Comparison of ENCODE assay signal across 27 cellular contexts in the genomic region with DNA sequence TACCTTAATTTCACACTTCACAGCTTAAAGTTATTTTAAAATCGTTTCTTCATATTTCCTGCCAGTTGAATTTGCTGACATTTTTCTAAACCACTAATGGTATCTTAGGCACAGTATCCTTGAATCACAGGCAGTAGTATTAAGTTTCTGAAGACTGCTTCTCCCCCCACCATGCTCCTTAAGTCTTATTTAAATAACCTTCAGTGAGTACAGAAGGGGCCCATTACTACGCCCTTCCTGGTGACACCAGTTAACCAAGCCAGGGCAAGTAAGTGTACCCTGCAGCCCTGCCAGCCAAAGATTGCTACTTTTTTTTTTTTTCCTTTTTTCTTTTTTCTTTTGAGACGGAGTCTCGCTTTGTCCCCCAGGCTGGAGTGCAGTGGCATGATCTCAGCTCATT.
"Had no signal": no experiment of that assay in that cellular context is flagged by ENCODE, and none has a peak within 500 bp of the region (broad histone marks: within the 10 kb centered on the region; RNA-seq: fewer than 3 reads in every experiment).

No MANE protein-coding gene starts in this region.

- H3K9ac ChIP-seq: KMS-11 had no signal

- H3K27ac Mint-ChIP-seq: activated CD4-positive, alpha-beta memory T cell treated with anti-CD3 and anti-CD28 coated beads for 36 hours; activated CD4-positive, alpha-beta T cell treated with anti-CD3 and anti-CD28 coated beads for 36 hours; activated T-cell treated with anti-CD3 and anti-CD28 coated beads, Interleukin-2, amount 50 U/mL, for 72 hours; activated T-helper 17 cell treated with anti-CD3 and anti-CD28 coated beads, Interleukin-2, amount 50 U/mL, for 72 hours had no signal

- DNase-seq: activated CD4-positive, alpha-beta memory T cell treated with anti-CD3 and anti-CD28 coated beads for 36 hours; activated CD4-positive, alpha-beta T cell treated with anti-CD3 and anti-CD28 coated beads for 36 hours; activated CD4-positive, alpha-beta T cell treated with anti-CD3 and anti-CD28 coated beads, Interleukin-2, amount 50 U/mL, for 1 hour; activated effector memory CD4-positive, alpha-beta T cell treated with anti-CD3 and anti-CD28 coated beads, Interleukin-2, amount 50 U/mL, for 16 hours; activated naive CD4-positive, alpha-beta T cell; activated naive CD4-positive, alpha-beta T cell treated with anti-CD3 and anti-CD28 coated beads, Interleukin-2, amount 50 U/mL, for 16 hours; activated naive CD8-positive, alpha-beta T cell treated with anti-CD3 and anti-CD28 coated beads for 36 hours; activated T-cell treated with anti-CD3 and anti-CD28 coated beads for 4 hours; activated T-cell treated with anti-CD3 and anti-CD28 coated beads, Interleukin-2, amount 50 U/mL, for 72 hours; amniotic stem cell; MM.1S; MV-4-11; NCI-H1092; NCI-H1436 treated with DMSO at 0.1 percent for 48 hours; NCI-H1694 treated with DMSO at 0.1 percent for 48 hours; NCI-H2029; NCI-H345; NCI-H524 treated with DMSO at 0.1 percent for 48 hours; PC-9; SHP77; SJCRH30; T1000 had no signal

- H3K9me3 ChIP-seq: ascending aorta, SJCRH30 had no signal

- H3K9me3 Mint-ChIP-seq: activated CD4-positive, alpha-beta memory T cell treated with anti-CD3 and anti-CD28 coated beads for 36 hours; activated naive CD8-positive, alpha-beta T cell treated with anti-CD3 and anti-CD28 coated beads for 36 hours; activated T-cell treated with anti-CD3 and anti-CD28 coated beads, Interleukin-2, amount 50 U/mL, for 72 hours; activated T-helper 17 cell treated with anti-CD3 and anti-CD28 coated beads, Interleukin-2, amount 50 U/mL, for 72 hours had no signal

- H3K4me2 ChIP-seq: KMS-11, PC-9 had no signal

- H3K27ac ChIP-seq: ascending aorta, cardiac muscle cell, KMS-11, PC-9, SJCRH30, SK-N-MC had no signal

- H3K27me3 ChIP-seq: ascending aorta, cardiac muscle cell, SJCRH30 had no signal

- H3K4me1 ChIP-seq: ascending aorta, SJCRH30 had no signal

- H2AFZ ChIP-seq: PC-9 had no signal

- H3K27me3 Mint-ChIP-seq: activated CD4-positive, alpha-beta memory T cell treated with anti-CD3 and anti-CD28 coated beads for 36 hours; activated CD4-positive, alpha-beta T cell treated with anti-CD3 and anti-CD28 coated beads for 36 hours; activated naive CD8-positive, alpha-beta T cell treated with anti-CD3 and anti-CD28 coated beads for 36 hours; activated T-helper 17 cell treated with anti-CD3 and anti-CD28 coated beads, Interleukin-2, amount 50 U/mL, for 72 hours had no signal

- H3K4me3 Mint-ChIP-seq: activated CD4-positive, alpha-beta memory T cell treated with anti-CD3 and anti-CD28 coated beads for 36 hours; activated CD4-positive, alpha-beta T cell treated with anti-CD3 and anti-CD28 coated beads for 36 hours; activated naive CD8-positive, alpha-beta T cell treated with anti-CD3 and anti-CD28 coated beads for 36 hours; activated T-cell treated with anti-CD3 and anti-CD28 coated beads, Interleukin-2, amount 50 U/mL, for 72 hours; activated T-helper 17 cell treated with anti-CD3 and anti-CD28 coated beads, Interleukin-2, amount 50 U/mL, for 72 hours had no signal
